ENCODE assay signal across 8 cellular contexts in genomic region chr9:34049630-34050384, GRCh38. TPM values are rescaled to one million over a fixed set of nuclear protein-coding genes. Genes with fewer than 3 reads are reported as not detected.
DNase-seq lines count a peak whose midpoint lies in the region; ATAC-seq and TF ChIP-seq lines count a peak whose summit lies in the region.

No MANE protein-coding gene starts in this region.

- in situ Hi-C loops in GM13976 (cut with MboI; ENCODE audit: low sequenced_read_pairs, unreplicated experiment) = no loop called here

- WGBS in HUES64 = 56% methylated on average over 16 of the region's 18 CpGs
- 70% methylated on average over 18 of the region's 18 CpGs for WGBS in thymus

- H3K36me3 ChIP-seq in HUES64 (ENCODE audit: insufficient read depth, low read length) (no peaks in the 10 kb centered on the region), adipocyte (ENCODE audit: control insufficient read depth, insufficient read depth, low read length, severe bottlenecking) (no peaks in the 10 kb centered on the region), thymus (ENCODE audit: control insufficient read depth, insufficient read depth) (no peaks in the 10 kb centered on the region)

- no peak for TF ChIP-seq CTCF in AG04449 (IDR thresholded peaks at IDR 0.05; ENCODE audit: insufficient read depth, low read length, missing control alignments)
- no peak for TF ChIP-seq CTCF in GM13976 (IDR thresholded peaks at IDR 0.05; ENCODE audit: borderline replicate concordance, control extremely low read depth, extremely low read depth, insufficient read depth, missing control alignments)

- no peak for DNase-seq in AG04449 (ENCODE audit: low read depth, low spot score)
- no peak for DNase-seq in adipocyte (ENCODE audit: low read depth)
- DNase-seq in left kidney (ENCODE audit: low read depth, low spot score) = peak; percentile 38
- no peak for DNase-seq in EL
- no peak for DNase-seq in GM13976 (ENCODE audit: low spot score)

- no peak for ATAC-seq in GM21737 (IDR thresholded peaks at IDR 0.05; ENCODE audit: unreplicated experiment)

- H3K4me3 ChIP-seq in AG04449 (ENCODE audit: low read depth, low read length) = peak overlapping the region; percentile 90
- H3K4me3 ChIP-seq in HUES64 (ENCODE audit: low read length) = peak overlapping the region; percentile 92
- peak overlapping the region; percentile 85 for H3K4me3 ChIP-seq in adipocyte (ENCODE audit: low read length)
- peak overlapping the region; percentile 96 for H3K4me3 ChIP-seq in thymus (ENCODE audit: low read length)

- peaks cover 23% of the 10 kb centered on the region for H3K4me1 ChIP-seq in HUES64 (ENCODE audit: insufficient read depth, low read length)
- H3K4me1 ChIP-seq in adipocyte (ENCODE audit: control insufficient read depth, insufficient read depth, low read length) = peaks cover 21% of the 10 kb centered on the region
- H3K4me1 ChIP-seq in thymus (ENCODE audit: control insufficient read depth, insufficient read depth, low read length) = peaks cover 14% of the 10 kb centered on the region

- H3K9me3 ChIP-seq in HUES64 (ENCODE audit: insufficient read depth, low read depth, low read length) (no peaks in the 10 kb centered on the region), adipocyte (ENCODE audit: control insufficient read depth, low read length) (no peaks in the 10 kb centered on the region), thymus (ENCODE audit: control insufficient read depth) (no peaks in the 10 kb centered on the region)

- no peaks in the 10 kb centered on the region for H3K27me3 ChIP-seq in HUES64 (ENCODE audit: insufficient read depth, low read length)
- no peaks in the 10 kb centered on the region for H3K27me3 ChIP-seq in adipocyte (replicated peaks; ENCODE audit: control insufficient read depth, insufficient read depth, low read length)
- no peaks in the 10 kb centered on the region for H3K27me3 ChIP-seq in thymus (ENCODE audit: control insufficient read depth, insufficient read depth)

- CTCF ChIA-PET in AG04449 (lab: Yijun Ruan, JAX) = interaction anchor here (1.2 to 1.7 kb wide), 2 partner anchors 24 to 204 kb away, joined by 3 to 14 read pairs; no protein-coding TSS in a partner anchor

- H3K27ac ChIP-seq in HUES64 (ENCODE audit: low read depth, low read length) (peak overlapping the region; percentile 99), thymus (ENCODE audit: low read depth) (peak overlapping the region; percentile 97)

- H3K9ac ChIP-seq in HUES64 (ENCODE audit: low read depth, low read length) (peak overlapping the region; percentile 99), adipocyte (ENCODE audit: low read length) (peak overlapping the region; percentile 90)

- POLR2A ChIA-PET in AG04449 (lab: Yijun Ruan, JAX) = interaction anchor here (0.9 kb wide), 1 partner anchor 30 kb away, joined by 4 read pairs; no protein-coding TSS in a partner anchor

RNA-seq across cellular contexts. Expression of gene UBAP2, which starts 1.1 kb away (rescaled TPM):
- polyA plus RNA-seq in HUES64 (2013, experiment 1 of 2) = 36.5 TPM
- polyA plus RNA-seq in HUES64 (2013, experiment 2 of 2) = 37.7 TPM
- 17.2 TPM for polyA plus RNA-seq in thymus
